Comparison of ENCODE assay signal across 8 cellular contexts in genomic region chr6:15246217-15247211, GRCh38. TPM values are rescaled to one million over a fixed set of nuclear protein-coding genes. Genes with fewer than 3 reads are reported as not detected.
DNase-seq lines count a peak whose midpoint lies in the region; ATAC-seq and TF ChIP-seq lines count a peak whose summit lies in the region.

No MANE protein-coding gene starts in this region.

- peak overlapping the region; percentile 91 to 100 (median 99) for H3K4me3 Mint-ChIP-seq in naive thymus-derived CD8-positive, alpha-beta T cell

- POLR2A ChIA-PET in naive thymus-derived CD8-positive, alpha-beta T cell (lab: Charles Lee): interaction anchor here (0.6 to 0.9 kb wide), 6 partner anchors 16 to 1501 kb away, joined by 3 to 6 read pairs (median 3); no protein-coding TSS in a partner anchor

- no peaks in the 10 kb centered on the region for H3K9me3 Mint-ChIP-seq in naive thymus-derived CD8-positive, alpha-beta T cell

- TF ChIP-seq CTCF in RWPE2 (IDR thresholded peaks at IDR 0.05; ENCODE audit: poor library complexity, severe bottlenecking): no peak

- peaks cover 0 to 2% (median 0%) of the 10 kb centered on the region in 5 donors for H3K27me3 Mint-ChIP-seq in naive thymus-derived CD8-positive, alpha-beta T cell

- H3K27me3 ChIP-seq in RWPE2 (ENCODE audit: insufficient read depth, poor library complexity, severe bottlenecking): no peaks in the 10 kb centered on the region

- no peak for ATAC-seq in RWPE2 (ENCODE audit: low read depth)
- no peak for ATAC-seq in naive thymus-derived CD8-positive, alpha-beta T cell
- no peak for ATAC-seq in HG03159 (IDR thresholded peaks at IDR 0.05; ENCODE audit: unreplicated experiment)

- H3K4me3 ChIP-seq in RWPE2 (ENCODE audit: severe bottlenecking): peak overlapping the region; percentile 74

- no peaks in the 10 kb centered on the region for H3K36me3 Mint-ChIP-seq in naive thymus-derived CD8-positive, alpha-beta T cell

- no peaks in the 10 kb centered on the region for H3K9me3 ChIP-seq in RWPE2 (ENCODE audit: severe bottlenecking)

- peaks cover 24 to 43% (median 33%) of the 10 kb centered on the region in 4 donors for H3K4me1 Mint-ChIP-seq in naive thymus-derived CD8-positive, alpha-beta T cell

- peak overlapping the region; percentile 86 to 99 (median 98) for H3K27ac Mint-ChIP-seq in naive thymus-derived CD8-positive, alpha-beta T cell

- peak; percentile 36 for DNase-seq in NCI-H2029 treated with DMSO at 0.1 percent for 48 hours (lab: John Stamatoyannopoulos, UW)
- DNase-seq in NCI-H2029 (lab: John Stamatoyannopoulos, UW): no peak
- DNase-seq in RWPE2 (ENCODE audit: low spot score): no peak
- peak; percentile 21 for DNase-seq in dermis blood vessel endothelial cell
- peak in 9 of 10 donors; percentile 11 to 70 (median 44) for DNase-seq in naive thymus-derived CD8-positive, alpha-beta T cell
- DNase-seq in NCI-H2081 (lab: John Stamatoyannopoulos, UW): no peak
- no peak for DNase-seq in 8988T

- peak overlapping the region; percentile 73 for H3K27ac ChIP-seq in RWPE2 (ENCODE audit: poor library complexity, severe bottlenecking)

- H3K4me1 ChIP-seq in RWPE2 (ENCODE audit: insufficient read depth, poor library complexity, severe bottlenecking): peaks cover 6% of the 10 kb centered on the region

- no peaks in the 10 kb centered on the region for H3K36me3 ChIP-seq in RWPE2 (ENCODE audit: low read depth)

RNA-seq across cellular contexts. Expression of gene JARID2, which starts 0.6 kb away (rescaled TPM):
- 15.3 and 17.6 TPM in 2 replicates for total RNA-seq in dermis blood vessel endothelial cell
- 10 to 100 TPM; 23.0 to 23.5 TPM for total RNA-seq in naive thymus-derived CD8-positive, alpha-beta T cell
- 10 to 100 TPM in 2 of 3 donors, 1 to 10 TPM in 1; 7.6 to 11.8 (median 10.1) TPM for polyA plus RNA-seq in naive thymus-derived CD8-positive, alpha-beta T cell

Comparison
In these comparisons a context has a peak if more than half of its experiments do, and no peak if none do; other contexts are left out.
1. DNase-seq: peak in NCI-H2029 treated with DMSO at 0.1 percent for 48 hours (single experiment), dermis blood vessel endothelial cell (single experiment) and naive thymus-derived CD8-positive, alpha-beta T cell (9 of 10); none in NCI-H2029 (single experiment), RWPE2 (single experiment), NCI-H2081 (0 of 2) and 8988T (single experiment).